Comparison of ENCODE assay signal across 8 cellular contexts in the genomic region with DNA sequence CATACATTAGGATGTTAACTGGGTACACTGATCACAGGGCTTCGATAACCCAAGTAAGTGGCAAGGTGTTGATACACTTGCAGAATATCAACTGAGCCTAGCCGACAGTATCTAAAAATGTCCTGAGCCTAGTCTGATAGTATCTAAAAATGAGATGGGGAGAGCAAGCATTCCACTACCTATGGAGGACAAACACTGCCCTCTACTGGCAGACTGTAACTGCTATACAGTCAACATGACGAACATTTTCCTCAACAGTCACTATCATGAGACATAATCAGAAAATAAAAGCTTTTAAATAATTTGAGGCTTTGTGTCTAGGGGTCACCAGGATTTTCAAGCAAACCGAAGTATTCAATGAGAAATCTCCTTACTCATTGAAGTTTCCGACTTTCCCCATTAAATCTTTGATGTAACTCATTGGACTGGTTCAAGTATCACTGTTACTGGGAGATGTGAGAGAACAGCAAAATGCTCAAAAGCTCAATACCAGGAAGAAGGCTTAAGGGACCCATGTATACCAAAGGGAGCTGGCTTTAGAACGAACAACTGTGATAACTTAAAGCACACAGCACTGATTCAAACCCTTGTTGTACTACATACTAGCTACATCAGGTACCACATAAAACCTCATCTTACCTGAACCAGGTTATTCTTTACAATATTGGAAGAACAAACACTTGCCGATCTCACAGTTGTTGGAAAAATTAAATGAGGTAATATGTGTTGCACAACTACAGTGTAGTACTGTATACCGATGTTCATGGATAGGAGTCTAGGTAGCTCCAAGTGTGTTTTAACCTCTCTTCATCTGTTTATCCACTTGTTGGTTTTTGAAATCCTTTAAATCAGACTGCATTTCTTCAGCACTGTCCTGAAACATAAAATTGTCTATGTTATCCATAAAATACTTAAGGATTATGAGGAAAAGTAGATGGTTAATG. TPM values are rescaled to one million over a fixed set of nuclear protein-coding genes. Genes with fewer than 3 reads are reported as not detected.
DNase-seq lines count a peak whose midpoint lies in the region; ATAC-seq lines count a peak whose summit lies in the region.

No MANE protein-coding gene starts in this region.

- peak; percentile 65 for DNase-seq in DMS114 treated with DMSO at 0.1 percent for 48 hours (lab: John Stamatoyannopoulos, UW; ENCODE audit: unreplicated experiment)
- peak; percentile 80 for DNase-seq in NCI-H2227 treated with DMSO at 0.1 percent for 48 hours (lab: John Stamatoyannopoulos, UW)
- peak; percentile 89 to 90 for DNase-seq in dermis microvascular lymphatic vessel endothelial cell (ENCODE audit: low read depth in 2 of 2)
- DNase-seq in lung microvascular endothelial cell (ENCODE audit: low read depth in 2 of 2), result peak; percentile 88 to 95
- peak; percentile 45 for DNase-seq in stimulated activated CD8-positive, alpha-beta memory T cell treated with anti-CD3 and anti-CD28 coated beads, Interleukin-15, amount 100 ng/mL, for 1 hour (ENCODE audit: low read depth)

- ATAC-seq in HG02623 (IDR thresholded peaks at IDR 0.05; ENCODE audit: unreplicated experiment) (peak; percentile 47), HG03196 (IDR thresholded peaks at IDR 0.05; ENCODE audit: unreplicated experiment) (no peak)
- ATAC-seq in activated CD4-positive, CD25-positive, alpha-beta regulatory T cell treated with anti-CD3 and anti-CD28 coated beads, Interleukin-2, amount 50 U/mL, for 24 hours, result peak; percentile 91 to 94

RNA-seq across cellular contexts. Expression of gene SLC45A3, which starts 31.1 kb away (rescaled TPM):
- total RNA-seq in dermis microvascular lymphatic vessel endothelial cell (14.8 and 53.0 TPM in 2 replicates), lung microvascular endothelial cell (20.3 and 64.7 TPM in 2 replicates)

RNA-seq across cellular contexts. Expression of gene NUCKS1, which starts 38.6 kb away (rescaled TPM):
- total RNA-seq in dermis microvascular lymphatic vessel endothelial cell, result 85.8 and 128 TPM in 2 replicates
- 74.2 and 103 TPM in 2 replicates for total RNA-seq in lung microvascular endothelial cell
